13 cellular contexts compared by ENCODE assay signal in genomic region chr5:176574297-176574591, GRCh38. TPM values are rescaled to one million over a fixed set of nuclear protein-coding genes. Genes with fewer than 3 reads are reported as not detected.
DNase-seq lines count a peak whose midpoint lies in the region; ATAC-seq and TF ChIP-seq lines count a peak whose summit lies in the region.
"Had no signal": no experiment of that assay in that cellular context is flagged by ENCODE, and none has a peak within 500 bp of the region (broad histone marks: within the 10 kb centered on the region; RNA-seq: fewer than 3 reads in every experiment).

No MANE protein-coding gene starts in this region.

- CTCF ChIA-PET in CD4-positive, alpha-beta T cell (lab: Charles Lee): interaction anchor here (2.6 kb wide), 1 partner anchor 158 kb away, joined by 6 read pairs; no protein-coding TSS in a partner anchor

- H3K27me3 Mint-ChIP-seq in CD4-positive, alpha-beta T cell: peaks cover 4% of the 10 kb centered on the region
- H3K27me3 Mint-ChIP-seq in chondrocyte (ENCODE audit: low read depth): peaks cover 18% of the 10 kb centered on the region

- DNase-seq in CD4-positive, alpha-beta T cell: no peak
- DNase-seq in chondrocyte (ENCODE audit: low spot score): no peak
- no peak for DNase-seq in WERI-Rb-1
- DNase-seq in stimulated activated CD4-positive, alpha-beta T cell treated with anti-CD3 and anti-CD28 coated beads, Interleukin-4, amount 100 ng/mL, for 1 hour: no peak
- no peak for DNase-seq in GM19238 (ENCODE audit: insufficient read length, low spot score)

- H3K27ac ChIP-seq in CD4-positive, alpha-beta T cell (ENCODE audit: low read depth, low read length): no peak overlapping the region
- no peak overlapping the region for H3K27ac ChIP-seq in KMS-11
- no peak overlapping the region for H3K27ac ChIP-seq in WERI-Rb-1
- H3K27ac ChIP-seq: heart left ventricle, SJSA1 had no signal

- no peak overlapping the region for H3K9ac ChIP-seq in KMS-11

- H3K4me1 ChIP-seq in KMS-11 (ENCODE audit: low read depth, poor library complexity, severe bottlenecking): peaks cover 3% of the 10 kb centered on the region

- H3K4me3 Mint-ChIP-seq in CD4-positive, alpha-beta T cell: no peak overlapping the region
- no peak overlapping the region for H3K4me3 Mint-ChIP-seq in chondrocyte (ENCODE audit: unreplicated experiment)
- H3K4me3 Mint-ChIP-seq: natural killer cell had no signal

- no peak overlapping the region; the same call in 1 of the 2 replicates for H3K4me2 ChIP-seq in KMS-11

- H4K20me1 ChIP-seq in KMS-11 (ENCODE audit: insufficient read depth): no peaks in the 10 kb centered on the region

- H3K27me3 ChIP-seq in CD4-positive, alpha-beta T cell (ENCODE audit: control insufficient read depth, insufficient read depth, low read length): no peaks in the 10 kb centered on the region
- no peaks in the 10 kb centered on the region for H3K27me3 ChIP-seq in KMS-11 (ENCODE audit: insufficient read depth, low read depth)
- H3K27me3 ChIP-seq in WERI-Rb-1 (ENCODE audit: insufficient read depth, low read depth, severe bottlenecking): no peaks in the 10 kb centered on the region

- H3K9me3 ChIP-seq in CD4-positive, alpha-beta T cell (ENCODE audit: control insufficient read depth, low read length): no peaks in the 10 kb centered on the region
- no peaks in the 10 kb centered on the region for H3K9me3 ChIP-seq in WERI-Rb-1 (ENCODE audit: severe bottlenecking)
- H3K9me3 ChIP-seq: heart left ventricle, SJSA1 had no signal

- no peaks in the 10 kb centered on the region for H3K36me3 ChIP-seq in KMS-11 (ENCODE audit: insufficient read depth)
- no peaks in the 10 kb centered on the region for H3K36me3 ChIP-seq in WERI-Rb-1
- H3K36me3 ChIP-seq: heart left ventricle, SJSA1 had no signal

- H3K36me3 Mint-ChIP-seq in CD4-positive, alpha-beta T cell (ENCODE audit: low read depth): no peaks in the 10 kb centered on the region
- H3K36me3 Mint-ChIP-seq in chondrocyte (ENCODE audit: low read depth): no peaks in the 10 kb centered on the region
- H3K36me3 Mint-ChIP-seq: natural killer cell had no signal

- no peak overlapping the region for H2AFZ ChIP-seq in KMS-11 (ENCODE audit: low read depth)

- H3K79me2 ChIP-seq in KMS-11 (ENCODE audit: insufficient read depth, low read depth): no peaks in the 10 kb centered on the region

- peak; percentile 24 for TF ChIP-seq CTCF in CD4-positive, alpha-beta T cell (IDR thresholded peaks at IDR 0.05)
- peak; percentile 49; the same call in 1 of the 2 replicates for TF ChIP-seq CTCF in KMS-11 (conservative IDR thresholded peaks at IDR 0.05; ENCODE audit: low read depth, low read length)
- TF ChIP-seq CTCF in chondrocyte (IDR thresholded peaks at IDR 0.05): peak; percentile 12
- TF ChIP-seq CTCF in WERI-Rb-1 (IDR thresholded peaks at IDR 0.05; ENCODE audit: low read depth, low read length): no peak

- intact Hi-C loops in CD4-positive, alpha-beta T cell (cut with DNase I, micrococcal nuclease): loop anchor here (1.0 to 10.0 kb wide), 3 partner anchors 37 to 381 kb away; partner anchors contain the start of genes CLTB (in 1 of the 2) and RNF44 (in 1 of the 2)

- H3K9me3 Mint-ChIP-seq in CD4-positive, alpha-beta T cell: no peaks in the 10 kb centered on the region
- no peaks in the 10 kb centered on the region for H3K9me3 Mint-ChIP-seq in chondrocyte (ENCODE audit: low read depth)
- H3K9me3 Mint-ChIP-seq: natural killer cell had no signal

- H3K27ac Mint-ChIP-seq in CD4-positive, alpha-beta T cell: no peak overlapping the region
- H3K27ac Mint-ChIP-seq in chondrocyte (ENCODE audit: unreplicated experiment): no peak overlapping the region
- H3K27ac Mint-ChIP-seq: natural killer cell had no signal

- POLR2A ChIA-PET in CD4-positive, alpha-beta T cell (lab: Charles Lee): no interaction called here

- no peak for ATAC-seq in CD4-positive, alpha-beta T cell (ENCODE audit: poor library complexity)

- H3K4me3 ChIP-seq in KMS-11 (IDR thresholded peaks at IDR 0.05; ENCODE audit: insufficient read depth, low read depth, low read length) (no peak overlapping the region), WERI-Rb-1 (ENCODE audit: low read depth, low read length) (no peak overlapping the region)
- H3K4me3 ChIP-seq: heart left ventricle, SJSA1 had no signal

- H3K4me1 Mint-ChIP-seq in CD4-positive, alpha-beta T cell (ENCODE audit: low read depth): no peaks in the 10 kb centered on the region
- H3K4me1 Mint-ChIP-seq in chondrocyte (ENCODE audit: low read depth): no peaks in the 10 kb centered on the region

RNA-seq across cellular contexts. Expression of gene CDHR2, which starts 25.1 kb away (rescaled TPM):
- 1 to 10 TPM; 1.6 to 2.0 TPM for total RNA-seq in CD4-positive, alpha-beta T cell
- 0.40 to 1.5 TPM (median 0.46 TPM) in 3 replicates for total RNA-seq in chondrocyte
- total RNA-seq: NCI-H460, pulmonary artery endothelial cell, SJSA1 had no signal

RNA-seq across cellular contexts. Expression of gene GPRIN1, which starts 35.7 kb away (rescaled TPM):
- under 1 TPM; 0.22 to 0.36 TPM for total RNA-seq in CD4-positive, alpha-beta T cell
- total RNA-seq in chondrocyte: 1.7 to 2.9 TPM (median 2.1 TPM) in 3 replicates

RNA-seq across cellular contexts. Expression of gene RNF44, which starts 37.0 kb away (rescaled TPM):
- total RNA-seq in CD4-positive, alpha-beta T cell: 100 to 1,000 TPM; 208 to 217 TPM
- total RNA-seq in chondrocyte: 21.9 to 24.7 TPM (median 24.3 TPM) in 3 replicates

RNA-seq across cellular contexts. Expression of gene SNCB, which starts 56.1 kb away (rescaled TPM):
- total RNA-seq in CD4-positive, alpha-beta T cell: not detected
- total RNA-seq in chondrocyte: 0.45 to 0.95 TPM in 2 of 3 replicates, not detected in the other
- total RNA-seq: natural killer cell, SJSA1 had no signal

RNA-seq across cellular contexts. Expression of gene EIF4E1B, which starts 56.2 kb away (rescaled TPM):
- not detected for total RNA-seq in CD4-positive, alpha-beta T cell
- not detected in 3 replicates for total RNA-seq in chondrocyte
- total RNA-seq: heart left ventricle, mammary epithelial cell, natural killer cell, NCI-H460, pulmonary artery endothelial cell, SJSA1, temporal lobe had no signal
